In the genomic region with DNA sequence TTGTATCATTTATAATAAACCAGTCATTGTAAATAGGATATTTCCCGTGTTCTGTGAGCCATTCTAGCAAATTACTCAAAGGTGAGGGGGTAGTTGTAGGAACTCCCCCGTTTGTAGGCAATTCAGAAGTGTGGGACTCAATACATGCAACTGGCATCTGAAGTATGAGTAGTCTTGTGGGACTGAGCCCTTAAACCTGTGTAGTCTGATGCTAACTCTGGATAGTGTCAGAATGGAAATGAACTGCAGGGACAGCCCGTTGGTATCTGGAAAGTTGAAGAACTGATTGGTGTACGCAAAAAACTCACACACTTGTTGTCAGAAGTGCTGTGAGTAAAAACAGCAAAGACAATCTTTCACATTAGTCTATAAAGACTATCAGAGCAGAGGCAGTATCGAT, we compare ENCODE assay signal across 19 cellular contexts.
"Had no signal": no experiment of that assay in that cellular context is flagged by ENCODE, and none has a peak within 500 bp of the region (broad histone marks: within the 10 kb centered on the region; RNA-seq: fewer than 3 reads in every experiment).

No MANE protein-coding gene starts in this region.

- H3K4me3 ChIP-seq: gastroesophageal sphincter, lung had no signal

- ATAC-seq: gastroesophageal sphincter; sciatic nerve; stimulated activated effector memory CD8-positive, alpha-beta T cell treated with anti-CD3 and anti-CD28 coated beads, Interleukin-12 subunit alpha, Interleukin-12 subunit beta, amount 100 ng/mL, for 72 hours; T-cell had no signal

- H3K9me3 Mint-ChIP-seq: activated naive CD4-positive, alpha-beta T cell treated with anti-CD3 and anti-CD28 coated beads, Interleukin-2, amount 50 U/mL, for 24 hours; naive B cell; stimulated activated effector memory CD8-positive, alpha-beta T cell treated with anti-CD3 and anti-CD28 coated beads, Interleukin-12 subunit alpha, Interleukin-12 subunit beta, amount 100 ng/mL, for 72 hours had no signal

- H2AFZ ChIP-seq: parathyroid adenoma had no signal

- H3K9me3 ChIP-seq: gastroesophageal sphincter had no signal

- H3K27ac Mint-ChIP-seq: activated naive CD4-positive, alpha-beta T cell treated with anti-CD3 and anti-CD28 coated beads, Interleukin-2, amount 50 U/mL, for 24 hours; stimulated activated effector memory CD8-positive, alpha-beta T cell treated with anti-CD3 and anti-CD28 coated beads, Interleukin-12 subunit alpha, Interleukin-12 subunit beta, amount 100 ng/mL, for 72 hours; T-cell had no signal

- H3K27ac ChIP-seq: epithelial cell of prostate, gastroesophageal sphincter, parathyroid adenoma, WERI-Rb-1 had no signal

- H3K27me3 ChIP-seq: gastroesophageal sphincter had no signal

- H3K4me3 Mint-ChIP-seq: activated naive CD4-positive, alpha-beta T cell treated with anti-CD3 and anti-CD28 coated beads, Interleukin-2, amount 50 U/mL, for 24 hours; stimulated activated effector memory CD8-positive, alpha-beta T cell treated with anti-CD3 and anti-CD28 coated beads, Interleukin-12 subunit alpha, Interleukin-12 subunit beta, amount 100 ng/mL, for 72 hours; T-cell had no signal

- FAIRE-seq: keratinocyte, small intestine, TTC549 had no signal

- H3K27me3 Mint-ChIP-seq: activated naive CD4-positive, alpha-beta T cell treated with anti-CD3 and anti-CD28 coated beads, Interleukin-2, amount 50 U/mL, for 24 hours; naive B cell; T-cell had no signal

- H3K9ac ChIP-seq: parathyroid adenoma had no signal

- H3K36me3 Mint-ChIP-seq: naive B cell; stimulated activated effector memory CD8-positive, alpha-beta T cell treated with anti-CD3 and anti-CD28 coated beads, Interleukin-12 subunit alpha, Interleukin-12 subunit beta, amount 100 ng/mL, for 72 hours had no signal

- H3K36me3 ChIP-seq: gastroesophageal sphincter, WERI-Rb-1 had no signal

- DNase-seq: activated CD4-positive, CD25-positive, alpha-beta regulatory T cell treated with anti-CD3 and anti-CD28 coated beads, Interleukin-2, amount 50 U/mL, for 72 hours; activated gamma-delta T cell; amniotic stem cell; head of caudate nucleus; naive B cell; nucleus accumbens; stimulated activated CD4-positive, alpha-beta T cell treated with anti-CD3 and anti-CD28 coated beads, Interleukin-2, amount 100 ng/mL, for 24 hours; T-cell; WERI-Rb-1 had no signal
